Comparison of ENCODE assay signal across 23 cellular contexts in the genomic region with DNA sequence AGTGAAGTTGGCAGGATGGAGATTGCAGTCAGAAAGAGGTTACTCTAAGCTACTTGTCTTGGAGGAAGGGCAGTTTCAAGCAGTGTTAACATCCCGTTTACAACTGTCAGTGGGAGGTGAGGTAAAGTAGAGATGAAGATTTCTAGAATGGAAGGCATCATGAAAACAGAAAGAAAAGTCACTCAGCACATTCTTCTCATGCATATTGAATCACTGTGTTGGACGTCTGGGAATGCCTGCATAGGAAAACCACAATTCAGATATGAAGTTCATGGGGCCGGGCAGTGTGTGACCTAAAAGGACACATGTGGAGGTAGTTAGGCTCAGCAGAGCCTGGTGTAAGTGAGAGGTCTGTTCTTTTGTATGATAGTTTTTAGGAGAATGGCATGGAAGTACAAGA.
DNase-seq lines count a peak whose midpoint lies in the region; ATAC-seq and TF ChIP-seq lines count a peak whose summit lies in the region.
"Had no signal": no experiment of that assay in that cellular context is flagged by ENCODE, and none has a peak within 500 bp of the region (broad histone marks: within the 10 kb centered on the region; RNA-seq: fewer than 3 reads in every experiment).

No MANE protein-coding gene starts in this region.

- no peaks in the 10 kb centered on the region for H3K36me3 ChIP-seq in KMS-11 (ENCODE audit: insufficient read depth)
- H3K36me3 ChIP-seq in upper lobe of left lung, result peaks cover 0 to 45% (median 2%) of the 10 kb centered on the region in 4 donors

- H3K4me3 ChIP-seq in AG10803 (ENCODE audit: low read length) (no peak overlapping the region), KMS-11 (IDR thresholded peaks at IDR 0.05; ENCODE audit: insufficient read depth, low read depth, low read length) (no peak overlapping the region), upper lobe of left lung (no peak overlapping the region)
- H3K4me3 ChIP-seq: K562 had no signal

- no peak for TF ChIP-seq POLR2A in upper lobe of left lung (IDR thresholded peaks at IDR 0.05)

- H3K4me2 ChIP-seq in KMS-11, result peak overlapping the region; percentile 73

- 74 to 82% methylated on average over 3 of the region's 3 CpGs for WGBS in upper lobe of left lung, 2 donors

- H4K20me1 ChIP-seq in KMS-11 (ENCODE audit: insufficient read depth), result no peaks in the 10 kb centered on the region

- H3K4me3 Mint-ChIP-seq in chondrocyte (ENCODE audit: unreplicated experiment), result no peak overlapping the region
- H3K4me3 Mint-ChIP-seq: CD8-positive, alpha-beta memory T cell had no signal

- TF ChIP-seq CTCF in AG10803 (conservative IDR thresholded peaks at IDR 0.05; ENCODE audit: low read length) (no peak), KMS-11 (conservative IDR thresholded peaks at IDR 0.05; ENCODE audit: low read depth, low read length) (no peak), chondrocyte (IDR thresholded peaks at IDR 0.05) (no peak), upper lobe of left lung (IDR thresholded peaks at IDR 0.05) (no peak)

- no peak for TF ChIP-seq EP300 in upper lobe of left lung (IDR thresholded peaks at IDR 0.05)

- H3K4me1 Mint-ChIP-seq in chondrocyte (ENCODE audit: low read depth), result peaks cover 19% of the 10 kb centered on the region
- H3K4me1 Mint-ChIP-seq: CD8-positive, alpha-beta memory T cell had no signal

- peak overlapping the region; percentile 30 for H3K27ac Mint-ChIP-seq in chondrocyte (ENCODE audit: unreplicated experiment)
- H3K27ac Mint-ChIP-seq: CD8-positive, alpha-beta memory T cell had no signal

- ATAC-seq in HG02885 (IDR thresholded peaks at IDR 0.05; ENCODE audit: poor library complexity, unreplicated experiment) (no peak), upper lobe of left lung (ENCODE audit: low FRiP score in 2 of 2) (no peak)
- ATAC-seq: K562, Panc1, SK-N-SH treated with all-trans-retinoic acid at 6 μM for 48 hours had no signal

- H3K79me2 ChIP-seq in KMS-11 (ENCODE audit: insufficient read depth, low read depth), result no peaks in the 10 kb centered on the region

- H3K36me3 Mint-ChIP-seq in chondrocyte (ENCODE audit: low read depth), result peaks cover 43% of the 10 kb centered on the region
- H3K36me3 Mint-ChIP-seq: CD8-positive, alpha-beta memory T cell had no signal

- peaks cover 17% of the 10 kb centered on the region for H3K9me3 Mint-ChIP-seq in chondrocyte (ENCODE audit: low read depth)

- DNase-seq in AG10803 (ENCODE audit: low read depth) (peak; percentile 37), chondrocyte (ENCODE audit: low spot score) (no peak), iris pigment epithelial cell (ENCODE audit: low read depth) (peak; percentile 9), iPS-NIHi11 (ENCODE audit: low spot score) (no peak), upper lobe of left lung (no peak)
- DNase-seq: 8988T; Calu3; CD8-positive, alpha-beta memory T cell; DMS153; GDM1; MM.1S; NCI-H1105; NCI-H146; NCI-H2029; NCI-H345; NCI-H524; NCI-H82 had no signal

- no peaks in the 10 kb centered on the region for H3K27me3 Mint-ChIP-seq in chondrocyte (ENCODE audit: low read depth)
- H3K27me3 Mint-ChIP-seq: CD8-positive, alpha-beta memory T cell had no signal

- peaks cover 67% of the 10 kb centered on the region for H3K4me1 ChIP-seq in KMS-11 (ENCODE audit: low read depth, poor library complexity, severe bottlenecking)
- H3K4me1 ChIP-seq in upper lobe of left lung, result no peaks in the 10 kb centered on the region

- H3K27ac ChIP-seq in KMS-11, result peak overlapping the region; percentile 92
- no peak overlapping the region for H3K27ac ChIP-seq in upper lobe of left lung
- H3K27ac ChIP-seq: C4-2B had no signal

- H3K9ac ChIP-seq in KMS-11, result peak overlapping the region; percentile 27; the same call in 1 of the 2 replicates

- H3K9me3 ChIP-seq in upper lobe of left lung, result no peaks in the 10 kb centered on the region

- H3K27me3 ChIP-seq in KMS-11 (ENCODE audit: insufficient read depth, low read depth) (no peaks in the 10 kb centered on the region), upper lobe of left lung (no peaks in the 10 kb centered on the region)

- peak overlapping the region; percentile 54 for H2AFZ ChIP-seq in KMS-11 (ENCODE audit: low read depth)

Comparison
In these comparisons a context has a peak if more than half of its experiments do, and no peak if none do; other contexts are left out.
1. DNase-seq: peak in AG10803 (single experiment) and iris pigment epithelial cell (single experiment); none in chondrocyte (single experiment), iPS-NIHi11 (single experiment) and upper lobe of left lung (0 of 2).